In the genomic region with DNA sequence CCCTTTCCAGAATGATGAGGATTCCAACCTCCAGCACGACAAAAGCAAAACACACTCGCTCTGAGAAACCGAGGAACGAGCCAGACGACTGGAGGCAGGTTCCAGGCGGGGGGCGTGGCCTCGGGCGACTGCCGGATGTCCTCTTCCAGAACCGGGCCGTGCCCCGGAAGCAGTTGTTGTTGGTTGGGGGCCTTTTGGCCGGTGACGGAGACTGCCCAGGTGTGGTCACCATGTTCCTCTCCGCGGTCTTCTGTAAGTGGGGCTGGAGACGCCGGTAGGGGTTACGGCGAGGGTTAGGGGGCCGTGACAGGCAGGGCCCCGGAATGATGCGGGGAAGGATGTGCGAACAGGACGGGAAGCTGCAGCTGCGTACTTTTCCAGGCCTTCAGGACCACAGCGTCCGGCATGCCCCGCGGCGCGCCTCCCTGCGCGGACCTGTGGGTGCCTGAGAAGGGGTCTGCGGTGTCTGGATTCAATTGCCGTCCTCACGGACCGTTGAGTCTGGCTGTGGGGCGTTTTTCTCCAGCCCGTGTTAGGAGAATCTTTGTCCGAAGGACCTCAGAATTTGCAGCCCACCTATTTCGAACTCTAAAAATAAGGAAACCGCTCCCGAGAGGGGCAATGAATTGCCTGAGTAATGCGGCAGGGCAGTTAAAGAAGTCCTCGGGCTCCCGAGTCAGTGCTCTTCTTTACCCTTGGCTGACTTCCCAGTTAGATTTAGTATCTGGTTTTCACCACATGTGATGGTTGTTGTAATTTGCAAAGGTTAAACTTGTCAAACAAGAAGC, we compare ENCODE assay signal across 8 cellular contexts. TPM values are rescaled to one million over a fixed set of nuclear protein-coding genes. Genes with fewer than 3 reads are reported as not detected.
A peak's percentile ranks its signal among the peaks of the same experiment; 100 is the strongest.
DNase-seq lines count a peak whose midpoint lies in the region; ATAC-seq and TF ChIP-seq lines count a peak whose summit lies in the region.

A gene (plus strand): TSS at position 172 of the 788 bp plus-strand sequence. CDS start 59 bp downstream, at position 231.

- ATAC-seq in GM18907 (IDR thresholded peaks at IDR 0.05; ENCODE audit: unreplicated experiment), result peak; percentile 97
- ATAC-seq in HG03159 (IDR thresholded peaks at IDR 0.05; ENCODE audit: unreplicated experiment), result peak; percentile 96
- ATAC-seq in WTC11, result peak; percentile 94

- DNase-seq in AG04449 (ENCODE audit: low read depth, low spot score), result no peak
- DNase-seq in NCI-H226, result peak; percentile 90
- peak; percentile 94 for DNase-seq in WTC11 (ENCODE audit: low spot score)
- DNase-seq in cardiac fibroblast (ENCODE audit: low read depth in 2 of 2), result peak; percentile 91
- peak; percentile 88 to 90 (median 89) for DNase-seq in immature natural killer cell
- peak; percentile 96 for DNase-seq in spleen

- CTCF ChIA-PET in AG04449 (lab: Yijun Ruan, JAX), result interaction anchor here (1.2 to 1.4 kb wide), 2 partner anchors 19 to 49 kb away, joined by 3 to 4 read pairs; no protein-coding TSS in a partner anchor
- CTCF ChIA-PET in WTC11 (lab: Charles Lee), result interaction anchor here (1.6 kb wide), 1 partner anchor 49 kb away, joined by 6 read pairs; no protein-coding TSS in a partner anchor

- intact Hi-C loops in spleen (cut with DNase I; ENCODE audit: low total_unique reads), result loop anchor here (10.0 kb wide), 1 partner anchor 123 kb away; a partner anchor contains a TSS

- H3K27me3 ChIP-seq in spleen (replicated peaks in 1 of 7), result no peaks in the 10 kb centered on the region

- H3K36me3 Mint-ChIP-seq in WTC11 (peaks cover 13% of the 10 kb centered on the region), immature natural killer cell (peaks cover 4 to 7% (median 4%) of the 10 kb centered on the region in 3 donors)

- H3K27ac Mint-ChIP-seq in WTC11 (peak within 1 kb of the TSS; percentile 99), immature natural killer cell (peak within 1 kb of the TSS; percentile 97 to 100 (median 100))

- peaks cover 0 to 30% (median 8%) of the 10 kb centered on the region in 6 donors for H3K36me3 ChIP-seq in spleen

- H3K27ac ChIP-seq in spleen, result peak within 1 kb of the TSS; percentile 91 to 95 (median 94)

- H3K4me1 Mint-ChIP-seq in WTC11, result peaks cover 15% of the 10 kb centered on the region
- H3K4me1 Mint-ChIP-seq in immature natural killer cell, result peaks cover 36 to 43% of the 10 kb centered on the region in 2 donors

- H3K9me3 Mint-ChIP-seq in WTC11 (no peaks in the 10 kb centered on the region), immature natural killer cell (no peaks in the 10 kb centered on the region)

- H3K9me3 ChIP-seq in spleen, result no peaks in the 10 kb centered on the region

- H3K4me1 ChIP-seq in spleen, result peaks cover 18 to 54% (median 42%) of the 10 kb centered on the region in 6 donors

- WGBS in spleen, 5 donors, result 0% methylated on average over 32 to 48 of the region's 48 CpGs

- H3K4me3 Mint-ChIP-seq in WTC11 (peak within 1 kb of the TSS; percentile 96), immature natural killer cell (peak within 1 kb of the TSS; percentile 98 to 100 (median 100))

- no peak for TF ChIP-seq CTCF in AG04449 (IDR thresholded peaks at IDR 0.05; ENCODE audit: insufficient read depth, low read length, missing control alignments)
- no peak for TF ChIP-seq CTCF in WTC11 (IDR thresholded peaks at IDR 0.05)
- TF ChIP-seq CTCF in cardiac fibroblast (IDR thresholded peaks at IDR 0.05; ENCODE audit: low read depth, low read length), result no peak
- no peak for TF ChIP-seq CTCF in spleen (IDR thresholded peaks at IDR 0.05 in 8 of 11, conservative IDR thresholded peaks at IDR 0.05 in 3 of 11)

- POLR2A ChIA-PET in AG04449 (lab: Yijun Ruan, JAX) (interaction anchor here (0.7 kb wide), 1 partner anchor 66 kb away, joined by 3 read pairs; no protein-coding TSS in a partner anchor), WTC11 (lab: Charles Lee) (interaction anchor here (0.9 kb wide), 1 partner anchor 19 kb away, joined by 3 read pairs; no protein-coding TSS in a partner anchor)

- peak within 1 kb of the TSS; percentile 91 for H3K4me3 ChIP-seq in AG04449 (ENCODE audit: low read depth, low read length)
- peak within 1 kb of the TSS; percentile 87 to 89 for H3K4me3 ChIP-seq in cardiac fibroblast (replicated peaks in 1 of 2; ENCODE audit: low read depth in 2 of 2, low read length in 2 of 2)
- peak within 1 kb of the TSS; percentile 74 to 87 (median 82) for H3K4me3 ChIP-seq in spleen

- H3K27me3 Mint-ChIP-seq in WTC11 (ENCODE audit: low read depth) (peaks cover 9% of the 10 kb centered on the region), immature natural killer cell (ENCODE audit: low read depth in 3 of 3) (peaks cover 3 to 12% (median 4%) of the 10 kb centered on the region in 3 donors)

- no peak for TF ChIP-seq POLR2A in spleen (IDR thresholded peaks at IDR 0.05)

TF ChIP-seq in WTC11, 78 proteins besides CTCF, POLR2A, EP300 and RAD21 (continues in another document):
- TF ChIP-seq, protein P1, sequence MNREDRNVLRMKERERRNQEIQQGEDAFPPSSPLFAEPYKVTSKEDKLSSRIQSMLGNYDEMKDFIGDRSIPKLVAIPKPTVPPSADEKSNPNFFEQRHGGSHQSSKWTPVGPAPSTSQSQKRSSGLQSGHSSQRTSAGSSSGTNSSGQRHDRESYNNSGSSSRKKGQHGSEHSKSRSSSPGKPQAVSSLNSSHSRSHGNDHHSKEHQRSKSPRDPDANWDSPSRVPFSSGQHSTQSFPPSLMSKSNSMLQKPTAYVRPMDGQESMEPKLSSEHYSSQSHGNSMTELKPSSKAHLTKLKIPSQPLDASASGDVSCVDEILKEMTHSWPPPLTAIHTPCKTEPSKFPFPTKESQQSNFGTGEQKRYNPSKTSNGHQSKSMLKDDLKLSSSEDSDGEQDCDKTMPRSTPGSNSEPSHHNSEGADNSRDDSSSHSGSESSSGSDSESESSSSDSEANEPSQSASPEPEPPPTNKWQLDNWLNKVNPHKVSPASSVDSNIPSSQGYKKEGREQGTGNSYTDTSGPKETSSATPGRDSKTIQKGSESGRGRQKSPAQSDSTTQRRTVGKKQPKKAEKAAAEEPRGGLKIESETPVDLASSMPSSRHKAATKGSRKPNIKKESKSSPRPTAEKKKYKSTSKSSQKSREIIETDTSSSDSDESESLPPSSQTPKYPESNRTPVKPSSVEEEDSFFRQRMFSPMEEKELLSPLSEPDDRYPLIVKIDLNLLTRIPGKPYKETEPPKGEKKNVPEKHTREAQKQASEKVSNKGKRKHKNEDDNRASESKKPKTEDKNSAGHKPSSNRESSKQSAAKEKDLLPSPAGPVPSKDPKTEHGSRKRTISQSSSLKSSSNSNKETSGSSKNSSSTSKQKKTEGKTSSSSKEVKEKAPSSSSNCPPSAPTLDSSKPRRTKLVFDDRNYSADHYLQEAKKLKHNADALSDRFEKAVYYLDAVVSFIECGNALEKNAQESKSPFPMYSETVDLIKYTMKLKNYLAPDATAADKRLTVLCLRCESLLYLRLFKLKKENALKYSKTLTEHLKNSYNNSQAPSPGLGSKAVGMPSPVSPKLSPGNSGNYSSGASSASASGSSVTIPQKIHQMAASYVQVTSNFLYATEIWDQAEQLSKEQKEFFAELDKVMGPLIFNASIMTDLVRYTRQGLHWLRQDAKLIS (CRISPR knock-in tag; IDR thresholded peaks at IDR 0.05; ENCODE audit: borderline replicate concordance), result no peak
- no peak for TF ChIP-seq ETV6 (CRISPR knock-in tag; IDR thresholded peaks at IDR 0.05)
- TF ChIP-seq, protein P2, sequence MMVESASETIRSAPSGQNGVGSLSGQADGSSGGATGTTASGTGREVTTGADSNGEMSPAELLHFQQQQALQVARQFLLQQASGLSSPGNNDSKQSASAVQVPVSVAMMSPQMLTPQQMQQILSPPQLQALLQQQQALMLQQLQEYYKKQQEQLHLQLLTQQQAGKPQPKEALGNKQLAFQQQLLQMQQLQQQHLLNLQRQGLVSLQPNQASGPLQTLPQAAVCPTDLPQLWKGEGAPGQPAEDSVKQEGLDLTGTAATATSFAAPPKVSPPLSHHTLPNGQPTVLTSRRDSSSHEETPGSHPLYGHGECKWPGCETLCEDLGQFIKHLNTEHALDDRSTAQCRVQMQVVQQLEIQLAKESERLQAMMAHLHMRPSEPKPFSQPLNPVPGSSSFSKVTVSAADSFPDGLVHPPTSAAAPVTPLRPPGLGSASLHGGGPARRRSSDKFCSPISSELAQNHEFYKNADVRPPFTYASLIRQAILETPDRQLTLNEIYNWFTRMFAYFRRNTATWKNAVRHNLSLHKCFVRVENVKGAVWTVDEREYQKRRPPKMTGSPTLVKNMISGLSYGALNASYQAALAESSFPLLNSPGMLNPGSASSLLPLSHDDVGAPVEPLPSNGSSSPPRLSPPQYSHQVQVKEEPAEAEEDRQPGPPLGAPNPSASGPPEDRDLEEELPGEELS (CRISPR knock-in tag; IDR thresholded peaks at IDR 0.05), result no peak
- TF ChIP-seq, protein P3, sequence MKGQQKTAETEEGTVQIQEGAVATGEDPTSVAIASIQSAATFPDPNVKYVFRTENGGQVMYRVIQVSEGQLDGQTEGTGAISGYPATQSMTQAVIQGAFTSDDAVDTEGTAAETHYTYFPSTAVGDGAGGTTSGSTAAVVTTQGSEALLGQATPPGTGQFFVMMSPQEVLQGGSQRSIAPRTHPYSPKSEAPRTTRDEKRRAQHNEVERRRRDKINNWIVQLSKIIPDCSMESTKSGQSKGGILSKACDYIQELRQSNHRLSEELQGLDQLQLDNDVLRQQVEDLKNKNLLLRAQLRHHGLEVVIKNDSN (CRISPR knock-in tag; IDR thresholded peaks at IDR 0.05), result peak; percentile 48; the same call in 1 of the 2 replicates
- TF ChIP-seq, protein P4, sequence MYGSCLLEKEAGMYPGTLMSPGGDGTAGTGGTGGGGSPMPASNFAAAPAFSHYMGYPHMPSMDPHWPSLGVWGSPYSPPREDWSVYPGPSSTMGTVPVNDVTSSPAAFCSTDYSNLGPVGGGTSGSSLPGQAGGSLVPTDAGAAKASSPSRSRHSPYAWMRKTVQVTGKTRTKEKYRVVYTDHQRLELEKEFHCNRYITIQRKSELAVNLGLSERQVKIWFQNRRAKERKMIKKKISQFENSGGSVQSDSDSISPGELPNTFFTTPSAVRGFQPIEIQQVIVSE (CRISPR knock-in tag; IDR thresholded peaks at IDR 0.05; ENCODE audit: borderline replicate concordance), result no peak
- TF ChIP-seq NR3C1 (CRISPR knock-in tag; conservative IDR thresholded peaks at IDR 0.05; ENCODE audit: low read depth), result no peak
- 0 out of 2 replicates have a peak, but pooled peaks have one; percentile 56 for TF ChIP-seq ZNF416 (CRISPR knock-in tag; IDR thresholded peaks at IDR 0.05)
- TF ChIP-seq TEAD1 (CRISPR knock-in tag; IDR thresholded peaks at IDR 0.05), result peak; percentile 76
- TF ChIP-seq ZNF317 (CRISPR knock-in tag; IDR thresholded peaks at IDR 0.05; ENCODE audit: borderline replicate concordance, low read depth), result 0 out of 2 replicates have a peak, but pooled peaks have one; percentile 26

RNA-seq across cellular contexts. Expression of the gene that starts here (rescaled TPM):
- total RNA-seq in WTC11 (2021) (52.5 to 60.6 TPM (median 58.3 TPM) in 3 replicates), spleen (10 to 100 TPM; 48.3 to 94.6 (median 69.2) TPM)
- polyA plus RNA-seq in immature natural killer cell (100 to 1,000 TPM; 190 to 266 (median 238) TPM), spleen (100 to 1,000 TPM in 2 of 3 donors, 10 to 100 TPM in 1; 95.6 to 166 (median 131) TPM)
